Comparison of ENCODE assay signal across 15 cellular contexts in genomic region chr6:147000545-147001488, GRCh38.
DNase-seq lines count a peak whose midpoint lies in the region; ATAC-seq, FAIRE-seq and TF ChIP-seq lines count a peak whose summit lies in the region.
"Had no signal": no experiment of that assay in that cellular context is flagged by ENCODE, and none has a peak within 500 bp of the region (broad histone marks: within the 10 kb centered on the region; RNA-seq: fewer than 3 reads in every experiment).

No MANE protein-coding gene starts in this region.

- H2BK120ac ChIP-seq in IMR-90 (ENCODE audit: low read depth, low read length), result peak overlapping the region; percentile 51; the same call in 1 of the 2 replicates

- no peak overlapping the region for H2BK5ac ChIP-seq in IMR-90 (ENCODE audit: low read depth, low read length, poor library complexity, severe bottlenecking)

- H3K14ac ChIP-seq in IMR-90 (replicated peaks; ENCODE audit: low read depth, low read length), result 0 out of 2 replicates have a peak overlapping the region, but pooled peaks have one; percentile 29

- no peak overlapping the region for H2BK15ac ChIP-seq in IMR-90 (ENCODE audit: low read depth, low read length)

- peak; percentile 67 for FAIRE-seq in K562 (lab: Jason Lieb, UNC)

- TF ChIP-seq CTCF in IMR-90 (conservative IDR thresholded peaks at IDR 0.05; ENCODE audit: low read depth, low read length) (no peak), K562 (IDR thresholded peaks at IDR 0.05 in 2 of 3, conservative IDR thresholded peaks at IDR 0.05 in 1 of 3; ENCODE audit: insufficient read depth in 2 of 3, low read depth in 1 of 3, low read length in 3 of 3) (no peak), BE2C (IDR thresholded peaks at IDR 0.05; ENCODE audit: low read depth, low read length) (no peak)

- peak overlapping the region; percentile 64 for H2BK20ac ChIP-seq in IMR-90 (ENCODE audit: low read depth, low read length)

- CTCF ChIA-PET in IMR-90 (lab: Yijun Ruan, JAX) (no interaction called here), K562 (lab: Yijun Ruan, JAX; ENCODE audit: low intra/inter-chr PET ratio) (no interaction called here)

- H4K8ac ChIP-seq in IMR-90 (ENCODE audit: low read depth in 2 of 2, low read length in 2 of 2), result 0 out of 4 replicates have a peak overlapping the region, but pooled peaks of 1 of the 2 experiments have one; percentile 34

- peak overlapping the region; percentile 0; the same call in 1 of the 2 replicates for H3K4ac ChIP-seq in IMR-90 (ENCODE audit: low read depth, low read length)

- peak overlapping the region; percentile 50 for H3K4me2 ChIP-seq in IMR-90 (ENCODE audit: low read depth, low read length)
- H3K4me2 ChIP-seq in K562 (ENCODE audit: insufficient read depth, low read length), result peak overlapping the region; percentile 44
- H3K4me2 ChIP-seq: BLaER1 had no signal

- H3K9me3 ChIP-seq in IMR-90 (ENCODE audit: control insufficient read depth, insufficient read depth, low read length) (no peaks in the 10 kb centered on the region), K562 (replicated peaks; ENCODE audit: control insufficient read depth, insufficient read depth, low read depth, low read length) (no peaks in the 10 kb centered on the region), BE2C (no peaks in the 10 kb centered on the region)
- H3K9me3 ChIP-seq: BLaER1, ovary had no signal

- dilution Hi-C loops in IMR-90 (cut with HindIII; ENCODE audit: low sequenced_read_pairs, unreplicated experiment), result no loop called here

- BruUV-seq in IMR-90 (replicated peaks; lab: Mats Ljungman, UMichigan) (no TSS peak), K562 (replicated peaks; lab: Mats Ljungman, UMichigan) (no TSS peak)

- no peak overlapping the region for H2AFZ ChIP-seq in IMR-90 (replicated peaks; ENCODE audit: low read length, poor library complexity)
- H2AFZ ChIP-seq in K562 (ENCODE audit: low read depth, low read length), result peak overlapping the region; percentile 85

- H3K9ac ChIP-seq in IMR-90 (ENCODE audit: low read depth, low read length), result no peak overlapping the region
- peak overlapping the region; percentile 3 to 30; a peak in 2 of 4 replicates for H3K9ac ChIP-seq in K562 (ENCODE audit: insufficient read depth in 1 of 2, low read depth in 2 of 2, low read length in 2 of 2)
- H3K9ac ChIP-seq: BLaER1 had no signal

- no peaks in the 10 kb centered on the region for H4K20me1 ChIP-seq in IMR-90 (ENCODE audit: insufficient read depth, low read length)
- no peaks in the 10 kb centered on the region for H4K20me1 ChIP-seq in K562 (replicated peaks; ENCODE audit: control insufficient read depth, insufficient read depth, low read length)
- H4K20me1 ChIP-seq: BLaER1 had no signal

- no peak overlapping the region for H3K4me3 ChIP-seq in IMR-90 (ENCODE audit: insufficient read depth, low read depth, low read length)
- no peak overlapping the region for H3K4me3 ChIP-seq in K562
- H3K4me3 ChIP-seq in BE2C (ENCODE audit: low read depth, low read length), result no peak overlapping the region
- H3K4me3 ChIP-seq: BLaER1, ovary had no signal

- no peak overlapping the region; the same call in 1 of the 2 replicates for H3K27ac ChIP-seq in IMR-90 (ENCODE audit: insufficient read depth, low read length)
- peak overlapping the region; percentile 30; the same call in 2 of the 3 replicates for H3K27ac ChIP-seq in K562 (ENCODE audit: extremely low read depth, low read depth, low read length)
- H3K27ac ChIP-seq: BLaER1, ovary had no signal

- TF ChIP-seq RAD21 in IMR-90 (IDR thresholded peaks at IDR 0.05; ENCODE audit: low read length), result no peak
- peak in 1 of 2 experiments; percentile 11; a peak in 1 of 4 replicates for TF ChIP-seq RAD21 in K562 (CRISPR knock-in tag; conservative IDR thresholded peaks at IDR 0.05 in 1 of 2, IDR thresholded peaks at IDR 0.05 in 1 of 2)

- H3K4me1 ChIP-seq in IMR-90 (ENCODE audit: control insufficient read depth, insufficient read depth, low read length) (peaks cover 6% of the 10 kb centered on the region), K562 (replicated peaks in 1 of 2; ENCODE audit: control insufficient read depth in 2 of 2, insufficient read depth in 2 of 2, low read length in 2 of 2) (peaks cover 0 to 18% of the 10 kb centered on the region in 2 experiments; a peak in 2 of 5 replicates), BE2C (peaks cover 4% of the 10 kb centered on the region; the same call in 1 of the 2 replicates)

- POLR2A ChIA-PET in IMR-90 (lab: Charles Lee; ENCODE audit: unreplicated experiment) (no interaction called here), K562 (lab: Yijun Ruan, JAX) (interaction anchor here (0.6 to 0.9 kb wide), 5 partner anchors 12 to 31 kb away, joined by 3 read pairs; no protein-coding TSS in a partner anchor)

- TF ChIP-seq POLR2A in IMR-90 (IDR thresholded peaks at IDR 0.05; ENCODE audit: low read depth, low read length) (no peak), K562 (conservative IDR thresholded peaks at IDR 0.05) (no peak)

- no peaks in the 10 kb centered on the region for H3K79me2 ChIP-seq in K562 (ENCODE audit: control insufficient read depth, insufficient read depth, low read length)

- no peak overlapping the region for H3K23ac ChIP-seq in IMR-90 (ENCODE audit: low read depth, low read length)

- no peak for TF ChIP-seq EP300 in K562 (IDR thresholded peaks at IDR 0.05; ENCODE audit: low read length)

- H3K36me3 ChIP-seq in IMR-90 (ENCODE audit: control insufficient read depth, insufficient read depth, low read length) (no peaks in the 10 kb centered on the region), K562 (ENCODE audit: control insufficient read depth, insufficient read depth, low read length) (no peaks in the 10 kb centered on the region), BE2C (no peaks in the 10 kb centered on the region)
- H3K36me3 ChIP-seq: BLaER1, ovary had no signal

- no peak overlapping the region for H2AK9ac ChIP-seq in IMR-90 (replicated peaks; ENCODE audit: low read depth, low read length, poor library complexity)

- H4K91ac ChIP-seq in IMR-90 (ENCODE audit: insufficient read depth, low read depth, low read length), result no peak overlapping the region

- peaks cover 9% of the 10 kb centered on the region for H3K9me1 ChIP-seq in IMR-90 (ENCODE audit: insufficient read depth, low read length)
- no peaks in the 10 kb centered on the region for H3K9me1 ChIP-seq in K562 (ENCODE audit: control insufficient read depth, insufficient read depth, low read length)

- H3K27me3 ChIP-seq in IMR-90 (ENCODE audit: control insufficient read depth, insufficient read depth, low read length) (no peaks in the 10 kb centered on the region), K562 (ENCODE audit: control insufficient read depth in 2 of 2, insufficient read depth in 2 of 2, low read length in 2 of 2) (no peaks in the 10 kb centered on the region), BE2C (no peaks in the 10 kb centered on the region)
- H3K27me3 ChIP-seq: BLaER1, ovary had no signal

- H3K56ac ChIP-seq in IMR-90 (ENCODE audit: extremely low read depth, insufficient read depth, low read length), result no peak overlapping the region

- no peak overlapping the region for H4K5ac ChIP-seq in IMR-90 (ENCODE audit: low read depth, low read length)

- H2AK5ac ChIP-seq in IMR-90 (ENCODE audit: low read depth, low read length), result no peak overlapping the region

- in situ Hi-C loops in ACHN (cut with HindIII; ENCODE audit: low pct_ligation_motif_present, low pct_unique_long_range_greater_than_20kb, low sequenced_read_pairs) (no loop called here), IMR-90 (cut with MboI; ENCODE audit: low sequenced_read_pairs) (no loop called here), K562 (cut with MboI) (no loop called here)

- ATAC-seq in IMR-90 (ENCODE audit: low read depth) (peak; percentile 83), K562 (peak; percentile 86), HG02571 (IDR thresholded peaks at IDR 0.05; ENCODE audit: unreplicated experiment) (no peak), GM18867 (IDR thresholded peaks at IDR 0.05; ENCODE audit: unreplicated experiment) (no peak), HG02938 (IDR thresholded peaks at IDR 0.05; ENCODE audit: unreplicated experiment) (no peak)
- ATAC-seq: activated T-cell treated with anti-CD3 and anti-CD28 coated beads, Interleukin-2, amount 50 U/mL, for 4 hours; left ventricle myocardium superior; Right ventricle myocardium inferior had no signal

- no CpG with 5 or more reads among the region's 9 CpGs for WGBS in IMR-90 (ENCODE audit: extremely low coverage in 2 of 2, insufficient read length in 1 of 2), 2 experiments
- 12% methylated on average over 9 of the region's 9 CpGs for WGBS in K562 (ENCODE audit: insufficient coverage, low coverage, missing lambda C conversion rate)

- H3K18ac ChIP-seq in IMR-90 (ENCODE audit: low read depth, low read length), result peak overlapping the region; percentile 46

- H3K79me1 ChIP-seq in IMR-90 (ENCODE audit: low read depth in 1 of 2, low read length in 2 of 2), result no peaks in the 10 kb centered on the region

- DNase-seq in ACHN, result peak; percentile 20
- peak; percentile 79 for DNase-seq in IMR-90
- DNase-seq in K562 (ENCODE audit: extremely low read depth in 1 of 4, low spot score in 3 of 4), result peak; percentile 27 to 74 (median 48)
- peak; percentile 6 to 52 for DNase-seq in lung microvascular endothelial cell (ENCODE audit: low read depth in 2 of 2)
- DNase-seq in BE2C, result no peak
- DNase-seq: activated T-cell treated with anti-CD3 and anti-CD28 coated beads, Interleukin-2, amount 50 U/mL, for 4 hours; GOT3; left ventricle myocardium superior; NCI-H2227 treated with DMSO at 0.1 percent for 48 hours; ovary had no signal

- intact Hi-C loops in IMR-90 (cut with micrococcal nuclease), result no loop called here
- intact Hi-C loops in K562 (cut with micrococcal nuclease), result loop anchor here (5.0 kb wide), 2 partner anchors 99 to 144 kb away; no protein-coding TSS in a partner anchor

TF ChIP-seq in IMR-90, 13 proteins besides CTCF, POLR2A, EP300 and RAD21:
- 0 out of 2 replicates have a peak, but pooled peaks have one; percentile 11 for TF ChIP-seq FOS (IDR thresholded peaks at IDR 0.05; ENCODE audit: low read depth, low read length)
- no peak for TF ChIP-seq MAZ (IDR thresholded peaks at IDR 0.05; ENCODE audit: borderline replicate concordance, low read depth, low read length)
TF ChIP-seq in IMR-90: peak in this region for 1.

TF ChIP-seq in K562, 482 proteins besides CTCF, POLR2A, EP300 and RAD21 (continues in another document):
- TF ChIP-seq CTCFL (IDR thresholded peaks at IDR 0.05; ENCODE audit: borderline replicate concordance, insufficient read depth, low read depth, low read length, poor library complexity, severe bottlenecking), result no peak

Comparison
In these comparisons a context has a peak if more than half of its experiments do, and no peak if none do; other contexts are left out.
1. ATAC-seq: peak in IMR-90 (single experiment) and K562 (single experiment); none in HG02571 (single experiment), GM18867 (single experiment) and HG02938 (single experiment).